In genomic region chr1:232922475-232922874, GRCh38 we compare ENCODE assay signal across 19 cellular contexts. TPM values are rescaled to one million over a fixed set of nuclear protein-coding genes. Genes with fewer than 3 reads are reported as not detected.
DNase-seq lines count a peak whose midpoint lies in the region; ATAC-seq and TF ChIP-seq lines count a peak whose summit lies in the region.
"Had no signal": no experiment of that assay in that cellular context is flagged by ENCODE, and none has a peak within 500 bp of the region (broad histone marks: within the 10 kb centered on the region; RNA-seq: fewer than 3 reads in every experiment).

No MANE protein-coding gene starts in this region.

- H2AK5ac ChIP-seq in IMR-90 (ENCODE audit: low read depth, low read length) = no peak overlapping the region

- no peaks in the 10 kb centered on the region for H3K79me1 ChIP-seq in IMR-90 (ENCODE audit: low read depth in 1 of 2, low read length in 2 of 2)

- H4K5ac ChIP-seq in IMR-90 (ENCODE audit: low read depth, low read length) = no peak overlapping the region

- H3K36me3 ChIP-seq in IMR-90 (ENCODE audit: control insufficient read depth, insufficient read depth, low read length) (no peaks in the 10 kb centered on the region), prostate gland (no peaks in the 10 kb centered on the region)
- H3K36me3 ChIP-seq: BLaER1, heart left ventricle, tibial artery had no signal

- H3K4me3 ChIP-seq in IMR-90 (ENCODE audit: insufficient read depth, low read depth, low read length) = no peak overlapping the region
- no peak overlapping the region for H3K4me3 ChIP-seq in prostate gland
- H3K4me3 ChIP-seq: BLaER1, heart left ventricle, tibial artery had no signal

- no peak overlapping the region for H2BK15ac ChIP-seq in IMR-90 (ENCODE audit: low read depth, low read length)

- H3K14ac ChIP-seq in IMR-90 (replicated peaks; ENCODE audit: low read depth, low read length) = no peak overlapping the region

- no peaks in the 10 kb centered on the region for H3K27me3 ChIP-seq in CD4-positive, alpha-beta T cell (ENCODE audit: control insufficient read depth, insufficient read depth, low read length)
- H3K27me3 ChIP-seq in IMR-90 (ENCODE audit: control insufficient read depth, insufficient read depth, low read length) (peaks cover under 1% of the 10 kb centered on the region; the same call in 1 of the 2 replicates), prostate gland (replicated peaks; ENCODE audit: insufficient read depth) (no peaks in the 10 kb centered on the region)
- H3K27me3 ChIP-seq: BLaER1, heart left ventricle, tibial artery had no signal

- whole genome bisulfite sequencing in IMR-90 (ENCODE audit: extremely low coverage in 2 of 2, insufficient read length in 1 of 2), 2 experiments = 14% methylated on average over 1 of the region's 2 CpGs; no CpG with 5 or more reads in 1 of the 2 experiments
- WGBS in prostate gland = 36% methylated on average over 2 of the region's 2 CpGs

- no peaks in the 10 kb centered on the region for H3K9me3 Mint-ChIP-seq in CD4-positive, alpha-beta T cell
- peaks cover 10% of the 10 kb centered on the region for H3K9me3 Mint-ChIP-seq in mesothelial cell of epicardium

- no peak overlapping the region for H3K56ac ChIP-seq in IMR-90 (ENCODE audit: extremely low read depth, insufficient read depth, low read length)

- H3K9me1 ChIP-seq in IMR-90 (ENCODE audit: insufficient read depth, low read length) = 0 out of 2 replicates have a peak, but pooled peaks cover 3% of the 10 kb centered on the region

- no peak overlapping the region for H3K4me3 Mint-ChIP-seq in CD4-positive, alpha-beta T cell
- no peak overlapping the region for H3K4me3 Mint-ChIP-seq in mesothelial cell of epicardium
- H3K4me3 Mint-ChIP-seq: activated CD8-positive, alpha-beta T cell treated with anti-CD3 and anti-CD28 coated beads for 36 hours; activated naive CD8-positive, alpha-beta T cell treated with anti-CD3 and anti-CD28 coated beads, Interleukin-2, amount 50 U/mL, for 24 hours; nephron; stimulated activated memory B cell treated with anti-CD40 and anti-IgM and Interleukin-4, amounts not matched to agents 10 μg/mL and 1 μg/mL and 100 μg/mL, for 72 hours had no signal

- H2AK9ac ChIP-seq in IMR-90 (replicated peaks; ENCODE audit: low read depth, low read length, poor library complexity) = no peak overlapping the region

- H3K18ac ChIP-seq in IMR-90 (ENCODE audit: low read depth, low read length) = no peak overlapping the region

- H4K8ac ChIP-seq in IMR-90 (ENCODE audit: low read depth in 2 of 2, low read length in 2 of 2) = no peak overlapping the region

- H2BK5ac ChIP-seq in IMR-90 (ENCODE audit: low read depth, low read length, poor library complexity, severe bottlenecking) = no peak overlapping the region

- H2AFZ ChIP-seq in IMR-90 (replicated peaks; ENCODE audit: low read length, poor library complexity) = no peak overlapping the region

- H4K91ac ChIP-seq in IMR-90 (ENCODE audit: insufficient read depth, low read depth, low read length) = no peak overlapping the region

- intact Hi-C loops in CD4-positive, alpha-beta T cell (cut with DNase I, micrococcal nuclease) = no loop called here
- intact Hi-C loops in IMR-90 (cut with micrococcal nuclease) = no loop called here
- intact Hi-C loops in prostate gland (cut with DNase I) = no loop called here

- dilution Hi-C loops in IMR-90 (cut with HindIII; ENCODE audit: low sequenced_read_pairs, unreplicated experiment) = no loop called here

- no peak for TF ChIP-seq RAD21 in IMR-90 (IDR thresholded peaks at IDR 0.05; ENCODE audit: low read length)

- no peaks in the 10 kb centered on the region for H3K9me3 ChIP-seq in CD4-positive, alpha-beta T cell (ENCODE audit: control insufficient read depth, low read length)
- H3K9me3 ChIP-seq in IMR-90 (ENCODE audit: control insufficient read depth, insufficient read depth, low read length) (no peaks in the 10 kb centered on the region), prostate gland (no peaks in the 10 kb centered on the region)
- H3K9me3 ChIP-seq: heart left ventricle, tibial artery had no signal

- H3K27ac Mint-ChIP-seq in CD4-positive, alpha-beta T cell = peak overlapping the region; percentile 83
- H3K27ac Mint-ChIP-seq in mesothelial cell of epicardium = no peak overlapping the region
- H3K27ac Mint-ChIP-seq: nephron; stimulated activated memory B cell treated with anti-CD40 and anti-IgM and Interleukin-4, amounts not matched to agents 10 μg/mL and 1 μg/mL and 100 μg/mL, for 72 hours had no signal

- no peaks in the 10 kb centered on the region for H4K20me1 ChIP-seq in IMR-90 (ENCODE audit: insufficient read depth, low read length)
- H4K20me1 ChIP-seq: BLaER1 had no signal

- H3K4me2 ChIP-seq in IMR-90 (ENCODE audit: low read depth, low read length) = no peak overlapping the region

- no peaks in the 10 kb centered on the region for H3K27me3 Mint-ChIP-seq in CD4-positive, alpha-beta T cell
- no peaks in the 10 kb centered on the region for H3K27me3 Mint-ChIP-seq in mesothelial cell of epicardium (ENCODE audit: low read depth)
- H3K27me3 Mint-ChIP-seq: activated naive CD8-positive, alpha-beta T cell treated with anti-CD3 and anti-CD28 coated beads, Interleukin-2, amount 50 U/mL, for 24 hours had no signal

- TF ChIP-seq POLR2A in IMR-90 (IDR thresholded peaks at IDR 0.05; ENCODE audit: low read depth, low read length) = no peak
- no peak for TF ChIP-seq POLR2A in prostate gland (IDR thresholded peaks at IDR 0.05)

- no peak overlapping the region for H3K9ac ChIP-seq in IMR-90 (ENCODE audit: low read depth, low read length)
- H3K9ac ChIP-seq: BLaER1 had no signal

- no peak for ATAC-seq in CD4-positive, alpha-beta T cell (ENCODE audit: poor library complexity)
- peak; percentile 60 for ATAC-seq in IMR-90 (ENCODE audit: low read depth)
- no peak for ATAC-seq in GM18870 (IDR thresholded peaks at IDR 0.05; ENCODE audit: unreplicated experiment)
- ATAC-seq: activated CD8-positive, alpha-beta T cell treated with anti-CD3 and anti-CD28 coated beads for 36 hours; activated naive CD8-positive, alpha-beta T cell treated with anti-CD3 and anti-CD28 coated beads, Interleukin-2, amount 50 U/mL, for 24 hours; stimulated activated memory B cell treated with anti-CD40 and anti-IgM and Interleukin-4, amounts not matched to agents 10 μg/mL and 1 μg/mL and 100 μg/mL, for 72 hours had no signal

- DNase-seq in CD4-positive, alpha-beta T cell = no peak
- DNase-seq in IMR-90 (peak; percentile 36), astrocyte of the hippocampus (ENCODE audit: low read depth, low spot score) (peak; percentile 58), kidney tubule cell (ENCODE audit: low spot score) (peak; percentile 66), prostate gland (ENCODE audit: low spot score) (no peak), mesothelial cell of epicardium (ENCODE audit: low spot score in 2 of 2, unreplicated experiment in 2 of 2) (no peak), activated T-cell treated with anti-CD3 and anti-CD28 coated beads for 4 hours (no peak)
- DNase-seq: activated CD8-positive, alpha-beta T cell treated with anti-CD3 and anti-CD28 coated beads for 36 hours; activated naive CD8-positive, alpha-beta T cell treated with anti-CD3 and anti-CD28 coated beads, Interleukin-2, amount 50 U/mL, for 24 hours; DMS153; heart left ventricle; Kasumi-1; NCI-H1694; NCI-H226; tibial artery had no signal

- H3K4me1 ChIP-seq in IMR-90 (ENCODE audit: control insufficient read depth, insufficient read depth, low read length) = no peaks in the 10 kb centered on the region
- no peaks in the 10 kb centered on the region for H3K4me1 ChIP-seq in prostate gland (replicated peaks)
- H3K4me1 ChIP-seq: tibial artery had no signal

- no peak overlapping the region for H2BK120ac ChIP-seq in IMR-90 (ENCODE audit: low read depth, low read length)

- POLR2A ChIA-PET in CD4-positive, alpha-beta T cell (lab: Charles Lee) = no interaction called here
- POLR2A ChIA-PET in IMR-90 (lab: Charles Lee; ENCODE audit: unreplicated experiment) = no interaction called here

- no peak for TF ChIP-seq CTCF in CD4-positive, alpha-beta T cell (IDR thresholded peaks at IDR 0.05)
- TF ChIP-seq CTCF in IMR-90 (conservative IDR thresholded peaks at IDR 0.05; ENCODE audit: low read depth, low read length) = no peak
- TF ChIP-seq CTCF in prostate gland (IDR thresholded peaks at IDR 0.05) = no peak
- no peak for TF ChIP-seq CTCF in mesothelial cell of epicardium (IDR thresholded peaks at IDR 0.05; ENCODE audit: unreplicated experiment)

- H3K23ac ChIP-seq in IMR-90 (ENCODE audit: low read depth, low read length) = no peak overlapping the region

- peaks cover 64% of the 10 kb centered on the region for H3K4me1 Mint-ChIP-seq in CD4-positive, alpha-beta T cell (ENCODE audit: low read depth)
- peaks cover 16% of the 10 kb centered on the region for H3K4me1 Mint-ChIP-seq in mesothelial cell of epicardium
- H3K4me1 Mint-ChIP-seq: stimulated activated memory B cell treated with anti-CD40 and anti-IgM and Interleukin-4, amounts not matched to agents 10 μg/mL and 1 μg/mL and 100 μg/mL, for 72 hours had no signal

- no peak overlapping the region for H3K4ac ChIP-seq in IMR-90 (ENCODE audit: low read depth, low read length)

- H2BK20ac ChIP-seq in IMR-90 (ENCODE audit: low read depth, low read length) = no peak overlapping the region

- in situ Hi-C loops in IMR-90 (cut with MboI; ENCODE audit: low sequenced_read_pairs) = no loop called here

- no peaks in the 10 kb centered on the region for H3K36me3 Mint-ChIP-seq in CD4-positive, alpha-beta T cell (ENCODE audit: low read depth)
- H3K36me3 Mint-ChIP-seq in mesothelial cell of epicardium = no peaks in the 10 kb centered on the region
- H3K36me3 Mint-ChIP-seq: stimulated activated memory B cell treated with anti-CD40 and anti-IgM and Interleukin-4, amounts not matched to agents 10 μg/mL and 1 μg/mL and 100 μg/mL, for 72 hours had no signal

- no TSS peak for BruUV-seq in IMR-90 (replicated peaks; lab: Mats Ljungman, UMichigan)

- no peak overlapping the region for H3K27ac ChIP-seq in CD4-positive, alpha-beta T cell (ENCODE audit: low read depth, low read length)
- H3K27ac ChIP-seq in IMR-90 (ENCODE audit: insufficient read depth, low read length) (no peak overlapping the region), prostate gland (no peak overlapping the region)
- H3K27ac ChIP-seq: BLaER1, tibial artery had no signal

- CTCF ChIA-PET in CD4-positive, alpha-beta T cell (lab: Charles Lee) = no interaction called here
- CTCF ChIA-PET in IMR-90 (lab: Yijun Ruan, JAX) = no interaction called here

TF ChIP-seq in IMR-90, 13 proteins besides CTCF, POLR2A, EP300 and RAD21 (continues in another document):
- no peak for TF ChIP-seq NFE2L2 (IDR thresholded peaks at IDR 0.05; ENCODE audit: low read depth, low read length)
- no peak for TF ChIP-seq RCOR1 (IDR thresholded peaks at IDR 0.05; ENCODE audit: insufficient replicate concordance, low read length)
- no peak for TF ChIP-seq SMC3 (IDR thresholded peaks at IDR 0.05; ENCODE audit: low read depth, low read length)
- no peak for TF ChIP-seq MXI1 (IDR thresholded peaks at IDR 0.05; ENCODE audit: borderline replicate concordance, low read depth, low read length)

RNA-seq across cellular contexts. Expression of gene NTPCR, which starts 27.9 kb away (rescaled TPM):
- total RNA-seq in CD4-positive, alpha-beta T cell = 1 to 10 TPM; 8.5 to 9.3 TPM
- 13.3 and 16.4 TPM in 2 replicates for total RNA-seq in IMR-90 (2012; rRNA removed)
- 16.0 and 16.5 TPM in 2 replicates for polyA plus RNA-seq in IMR-90 (2012; rRNA removed)
- 8.1 and 9.4 TPM in 2 replicates for polyA plus RNA-seq in IMR-90 (2012; cell fraction: cytosol; rRNA removed)
- polyA plus RNA-seq in IMR-90 (2012; cell fraction: nucleus; rRNA removed; ENCODE audit: low replicate concordance) = 6.3 and 12.4 TPM in 2 replicates
- 10 to 100 TPM; 28.3 to 29.1 TPM for total RNA-seq in prostate gland
- 55.2 to 59.1 TPM (median 55.8 TPM) in 3 replicates for total RNA-seq in mesothelial cell of epicardium

Comparison
In these comparisons a context has a peak if more than half of its experiments do, and no peak if none do; other contexts are left out.
1. DNase-seq: peak in IMR-90 (single experiment), astrocyte of the hippocampus (single experiment) and kidney tubule cell (single experiment); none in CD4-positive, alpha-beta T cell (0 of 10), prostate gland (single experiment), mesothelial cell of epicardium (0 of 2) and activated T-cell treated with anti-CD3 and anti-CD28 coated beads for 4 hours (single experiment).